ENCODE assay signal across 11 cellular contexts in genomic region chr20:58669287-58670006, GRCh38. TPM values are rescaled to one million over a fixed set of nuclear protein-coding genes. Genes with fewer than 3 reads are reported as not detected.
DNase-seq lines count a peak whose midpoint lies in the region; ATAC-seq and TF ChIP-seq lines count a peak whose summit lies in the region.
"Had no signal": no experiment of that assay in that cellular context is flagged by ENCODE, and none has a peak within 500 bp of the region (broad histone marks: within the 10 kb centered on the region; RNA-seq: fewer than 3 reads in every experiment).

No MANE protein-coding gene starts in this region.

- peak overlapping the region; percentile 55 for H3K9ac ChIP-seq in iPS-18a (ENCODE audit: low read length)

- peaks cover 33% of the 10 kb centered on the region for H3K36me3 ChIP-seq in iPS-18a (ENCODE audit: control insufficient read depth, low read depth, low read length)
- peaks cover 49 to 59% of the 10 kb centered on the region in 2 donors for H3K36me3 ChIP-seq in ascending aorta

- peak overlapping the region; percentile 42 for H3K4me3 ChIP-seq in iPS-18a (ENCODE audit: low read length)
- H3K4me3 ChIP-seq in ascending aorta, result no peak overlapping the region
- H3K4me3 ChIP-seq: skin epidermis had no signal

- DNase-seq in putamen (ENCODE audit: low spot score) (no peak), ascending aorta (ENCODE audit: low spot score in 2 of 2) (no peak), Right ventricle myocardium inferior (ENCODE audit: missing footprints) (no peak), omental fat pad (ENCODE audit: low spot score) (no peak)
- DNase-seq: brain microvascular endothelial cell had no signal

- no peak for TF ChIP-seq CTCF in ascending aorta (IDR thresholded peaks at IDR 0.05)
- TF ChIP-seq CTCF in omental fat pad (IDR thresholded peaks at IDR 0.05), result no peak

- peak overlapping the region; percentile 98 for H3K27ac ChIP-seq in iPS-18a (ENCODE audit: low read length)
- no peak overlapping the region for H3K27ac ChIP-seq in ascending aorta
- H3K27ac ChIP-seq: brain microvascular endothelial cell had no signal

- no peaks in the 10 kb centered on the region for H3K9me3 ChIP-seq in iPS-18a (ENCODE audit: control insufficient read depth, low read depth, low read length)
- no peaks in the 10 kb centered on the region for H3K9me3 ChIP-seq in ascending aorta

- no peaks in the 10 kb centered on the region for H3K27me3 ChIP-seq in iPS-18a (ENCODE audit: control insufficient read depth, insufficient read depth, low read length)
- no peaks in the 10 kb centered on the region for H3K27me3 ChIP-seq in ascending aorta
- H3K27me3 ChIP-seq: brain microvascular endothelial cell had no signal

- ATAC-seq in GM18502 (IDR thresholded peaks at IDR 0.05; ENCODE audit: poor library complexity, unreplicated experiment), result peak; percentile 63
- peak; percentile 78 for ATAC-seq in GM21529 (IDR thresholded peaks at IDR 0.05; ENCODE audit: unreplicated experiment)
- ATAC-seq in HG03571 (IDR thresholded peaks at IDR 0.05; ENCODE audit: unreplicated experiment), result peak; percentile 75
- no peak for ATAC-seq in Right ventricle myocardium inferior
- ATAC-seq in omental fat pad (ENCODE audit: low FRiP score), result no peak
- ATAC-seq: stimulated activated effector memory CD8-positive, alpha-beta T cell treated with anti-CD3 and anti-CD28 coated beads, Interleukin-12 subunit alpha, Interleukin-12 subunit beta, amount 100 ng/mL, for 72 hours had no signal

- intact Hi-C loops in ascending aorta (cut with DNase I) (no loop called here), Right ventricle myocardium inferior (cut with DNase I) (no loop called here)

- H3K4me1 ChIP-seq in iPS-18a (ENCODE audit: control insufficient read depth, low read depth, low read length) (peaks cover 43% of the 10 kb centered on the region), ascending aorta (no peaks in the 10 kb centered on the region)

RNA-seq across cellular contexts. Expression of gene STX16, which starts 18.4 kb away (rescaled TPM):
- total RNA-seq in ascending aorta (24.7 TPM), Right ventricle myocardium inferior (23.8 TPM), omental fat pad (10 to 100 TPM; 38.5 to 87.2 (median 49.1) TPM)

RNA-seq across cellular contexts. Expression of gene NPEPL1, which starts 23.2 kb away (rescaled TPM):
- total RNA-seq in ascending aorta (68.3 TPM), Right ventricle myocardium inferior (23.3 TPM), omental fat pad (10 to 100 TPM; 24.9 to 49.8 (median 27.9) TPM)

Comparison
In these comparisons a context has a peak if more than half of its experiments do, and no peak if none do; other contexts are left out.
1. ATAC-seq: peak in GM18502 (single experiment), GM21529 (single experiment) and HG03571 (single experiment); none in Right ventricle myocardium inferior (single experiment) and omental fat pad (single experiment).